17 cellular contexts compared by ENCODE assay signal in genomic region chr6:98384766-98385165, GRCh38.
DNase-seq lines count a peak whose midpoint lies in the region; ATAC-seq and TF ChIP-seq lines count a peak whose summit lies in the region.
"Had no signal": no experiment of that assay in that cellular context is flagged by ENCODE, and none has a peak within 500 bp of the region (broad histone marks: within the 10 kb centered on the region; RNA-seq: fewer than 3 reads in every experiment).

No MANE protein-coding gene starts in this region.

- no peak overlapping the region for H3K9ac ChIP-seq in neural progenitor cell

- peaks cover 8% of the 10 kb centered on the region for H3K9me3 Mint-ChIP-seq in neural progenitor cell

- H3K9me3 ChIP-seq in neural progenitor cell (ENCODE audit: low read depth) = no peaks in the 10 kb centered on the region
- H3K9me3 ChIP-seq in upper lobe of right lung = peaks cover 3% of the 10 kb centered on the region
- H3K9me3 ChIP-seq: A549, Caco-2 had no signal

- no peaks in the 10 kb centered on the region for H4K20me1 ChIP-seq in neural progenitor cell (ENCODE audit: low read depth)

- H3K27ac Mint-ChIP-seq in neural progenitor cell = peak overlapping the region; percentile 32

- peak overlapping the region in 10 of 59 donors; percentile 4 to 50 (median 26) for H3K27ac ChIP-seq in dorsolateral prefrontal cortex
- no peak overlapping the region for H3K27ac ChIP-seq in neural progenitor cell
- no peak overlapping the region for H3K27ac ChIP-seq in upper lobe of right lung
- H3K27ac ChIP-seq: A549 had no signal

- DNase-seq in Ammon's horn (ENCODE audit: low spot score) (peak; percentile 18), NCI-H146 treated with DMSO at 0.1 percent for 48 hours (lab: John Stamatoyannopoulos, UW; ENCODE audit: unreplicated experiment) (peak; percentile 23), dorsolateral prefrontal cortex (no peak), neural progenitor cell (ENCODE audit: low spot score) (peak; percentile 19), amygdala (lab: John Stamatoyannopoulos, UW) (no peak), NCI-H226 (no peak), upper lobe of right lung (no peak)
- DNase-seq: Caco-2, DMS79, NCI-H1694, NCI-H446 treated with DMSO at 0.1 percent for 48 hours, NCI-H748 treated with DMSO at 0.1 percent for 48 hours had no signal

- H3K36me3 ChIP-seq in neural progenitor cell (no peaks in the 10 kb centered on the region), upper lobe of right lung (no peaks in the 10 kb centered on the region)

- H3K4me1 Mint-ChIP-seq in neural progenitor cell = peaks cover 36% of the 10 kb centered on the region

- intact Hi-C loops in dorsolateral prefrontal cortex (cut with DNase I) (no loop called here), upper lobe of right lung (cut with DNase I) (no loop called here)

- H3K27me3 ChIP-seq in dorsolateral prefrontal cortex (no peaks in the 10 kb centered on the region), neural progenitor cell (no peaks in the 10 kb centered on the region), upper lobe of right lung (no peaks in the 10 kb centered on the region)

- peaks cover 4% of the 10 kb centered on the region for H3F3A ChIP-seq in neural progenitor cell (ENCODE audit: low read depth)

- no peaks in the 10 kb centered on the region for H3K79me2 ChIP-seq in neural progenitor cell (ENCODE audit: low read depth)

- H3K4me3 ChIP-seq in dorsolateral prefrontal cortex = peak overlapping the region in 55 of 59 donors; percentile 2 to 65 (median 40)
- H3K4me3 ChIP-seq in neural progenitor cell = no peak overlapping the region
- H3K4me3 ChIP-seq in upper lobe of right lung = no peak overlapping the region
- H3K4me3 ChIP-seq: A549, GM12878, K562 had no signal

- peak overlapping the region; percentile 22 for H3K4me3 Mint-ChIP-seq in neural progenitor cell

- TF ChIP-seq CTCF in dorsolateral prefrontal cortex (IDR thresholded peaks at IDR 0.05 in 54 of 56, conservative IDR thresholded peaks at IDR 0.05 in 2 of 56; ENCODE audit: low read depth in 1 of 56, partially characterized antibody in 56 of 56) (no peak), neural progenitor cell (IDR thresholded peaks at IDR 0.05) (no peak), upper lobe of right lung (IDR thresholded peaks at IDR 0.05) (no peak)

- H2AFZ ChIP-seq in neural progenitor cell (replicated peaks) = peak overlapping the region; percentile 81

- H3K27me3 Mint-ChIP-seq in neural progenitor cell (ENCODE audit: insufficient read depth, low read depth) = peaks cover 2% of the 10 kb centered on the region

- peaks cover 17% of the 10 kb centered on the region for H3K4me1 ChIP-seq in neural progenitor cell
- H3K4me1 ChIP-seq in upper lobe of right lung = no peaks in the 10 kb centered on the region
- H3K4me1 ChIP-seq: A549, Caco-2 had no signal

- peak overlapping the region; percentile 30 for H3K4me2 ChIP-seq in neural progenitor cell
- H3K4me2 ChIP-seq: A549 had no signal

- ATAC-seq in upper lobe of right lung = no peak
- ATAC-seq: A549, GM12878, K562, Panc1, Right ventricle myocardium inferior had no signal

- H3K36me3 Mint-ChIP-seq in neural progenitor cell = peaks cover 3% of the 10 kb centered on the region

Comparison
In these comparisons a context has a peak if more than half of its experiments do, and no peak if none do; other contexts are left out.
1. DNase-seq: peak in Ammon's horn (single experiment), NCI-H146 treated with DMSO at 0.1 percent for 48 hours (single experiment) and neural progenitor cell (single experiment); none in dorsolateral prefrontal cortex (0 of 10), amygdala (0 of 56), NCI-H226 (single experiment) and upper lobe of right lung (single experiment).
2. H3K4me3 ChIP-seq: peak in dorsolateral prefrontal cortex (55 of 59); none in neural progenitor cell (single experiment) and upper lobe of right lung (single experiment).